In the genomic region with DNA sequence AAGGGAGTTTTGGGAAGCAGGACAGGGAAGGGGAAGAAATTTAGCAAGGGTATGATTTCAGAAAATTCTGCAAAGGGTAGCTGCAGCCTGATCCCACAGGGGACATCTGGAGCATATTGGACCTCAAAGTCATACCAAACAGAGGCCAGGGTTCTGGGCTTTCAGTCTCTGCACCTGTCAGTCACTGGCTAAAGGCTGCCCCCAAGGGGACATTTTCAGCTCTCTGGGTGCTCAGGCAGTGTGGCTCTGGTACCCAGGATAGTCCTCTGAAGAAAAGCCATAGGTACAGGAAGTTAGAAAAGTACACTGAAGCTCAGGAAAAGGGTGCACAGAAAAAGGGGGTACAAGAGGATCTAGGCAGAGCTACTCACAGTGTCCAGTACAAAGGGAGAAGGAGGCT, we compare ENCODE assay signal across 26 cellular contexts.
"Had no signal": no experiment of that assay in that cellular context is flagged by ENCODE, and none has a peak within 500 bp of the region (broad histone marks: within the 10 kb centered on the region; RNA-seq: fewer than 3 reads in every experiment).

No MANE protein-coding gene starts in this region.

- H3K9me3 ChIP-seq: Peyer's patch, SJCRH30, SK-N-SH had no signal

- H3K9me3 Mint-ChIP-seq: activated CD4-positive, alpha-beta memory T cell treated with anti-CD3 and anti-CD28 coated beads, Interleukin-2, amount 10 ng/mL, durations not matched to agents 7 days and 5 days; activated naive CD4-positive, alpha-beta T cell treated with anti-CD3 and anti-CD28 coated beads, Interleukin-2, amount 10 ng/mL, durations not matched to agents 7 days and 5 days; activated T-helper 17 cell treated with anti-CD3 and anti-CD28 coated beads, Interleukin-2, amount 50 U/mL, for 72 hours had no signal

- ATAC-seq: activated CD4-positive, alpha-beta T cell treated with anti-CD3 and anti-CD28 coated beads for 36 hours; activated T-helper 17 cell treated with anti-CD3 and anti-CD28 coated beads, Interleukin-2, amount 50 U/mL, for 72 hours had no signal

- H3K4me3 ChIP-seq: cardiac muscle cell, Peyer's patch, SJCRH30 had no signal

- DNase-seq: activated CD4-positive, alpha-beta memory T cell treated with anti-CD3 and anti-CD28 coated beads, Interleukin-2, amount 10 ng/mL, durations not matched to agents 7 days and 5 days; activated CD4-positive, alpha-beta T cell treated with anti-CD3 and anti-CD28 coated beads for 36 hours; activated CD4-positive, alpha-beta T cell treated with anti-CD3 and anti-CD28 coated beads, Interleukin-2, amount 50 U/mL, for 1 hour; activated gamma-delta T cell treated with Interleukin-2 at 50 U/mL for 16 hours; activated naive CD4-positive, alpha-beta T cell treated with anti-CD3 and anti-CD28 coated beads, Interleukin-2, amount 10 ng/mL, durations not matched to agents 7 days and 5 days; activated naive CD8-positive, alpha-beta T cell treated with anti-CD3 and anti-CD28 coated beads for 36 hours; activated T-cell treated with anti-CD3 and anti-CD28 coated beads for 4 hours; activated T-cell treated with anti-CD3 and anti-CD28 coated beads, Interleukin-2, amount 50 U/mL, for 48 hours; brain microvascular endothelial cell; NCI-H1092; NCI-H1417; NCI-H1694; NCI-H2029 treated with DMSO at 0.1 percent for 48 hours; NCI-H345; NCI-H510A; NCI-H526 treated with DMSO at 0.1 percent for 48 hours; NCI-H82; Peyer's patch; Right ventricle myocardium superior; SJCRH30; SK-N-SH; T-helper 1 cell had no signal

- H3K9ac ChIP-seq: SK-N-SH had no signal

- H3K36me3 ChIP-seq: brain microvascular endothelial cell, cardiac muscle cell, Peyer's patch, SJCRH30 had no signal

- H3K27me3 ChIP-seq: brain microvascular endothelial cell, cardiac muscle cell, Peyer's patch, SJCRH30 had no signal

- H3K27ac ChIP-seq: brain microvascular endothelial cell, cardiac muscle cell, Peyer's patch, RWPE1, SJCRH30, VCaP had no signal

- H3K4me1 ChIP-seq: Peyer's patch, SJCRH30 had no signal

- H3K4me1 Mint-ChIP-seq: activated CD4-positive, alpha-beta memory T cell treated with anti-CD3 and anti-CD28 coated beads, Interleukin-2, amount 10 ng/mL, durations not matched to agents 7 days and 5 days; activated CD4-positive, alpha-beta T cell treated with anti-CD3 and anti-CD28 coated beads for 36 hours; activated naive CD4-positive, alpha-beta T cell treated with anti-CD3 and anti-CD28 coated beads, Interleukin-2, amount 10 ng/mL, durations not matched to agents 7 days and 5 days; activated naive CD8-positive, alpha-beta T cell treated with anti-CD3 and anti-CD28 coated beads for 36 hours; activated T-helper 17 cell treated with anti-CD3 and anti-CD28 coated beads, Interleukin-2, amount 50 U/mL, for 72 hours had no signal

- H3K36me3 Mint-ChIP-seq: activated naive CD4-positive, alpha-beta T cell treated with anti-CD3 and anti-CD28 coated beads, Interleukin-2, amount 10 ng/mL, durations not matched to agents 7 days and 5 days; activated naive CD8-positive, alpha-beta T cell treated with anti-CD3 and anti-CD28 coated beads for 36 hours had no signal

- H3K4me3 Mint-ChIP-seq: activated CD4-positive, alpha-beta memory T cell treated with anti-CD3 and anti-CD28 coated beads, Interleukin-2, amount 10 ng/mL, durations not matched to agents 7 days and 5 days; activated CD4-positive, alpha-beta T cell treated with anti-CD3 and anti-CD28 coated beads for 36 hours; activated naive CD4-positive, alpha-beta T cell treated with anti-CD3 and anti-CD28 coated beads, Interleukin-2, amount 10 ng/mL, durations not matched to agents 7 days and 5 days; activated naive CD8-positive, alpha-beta T cell treated with anti-CD3 and anti-CD28 coated beads for 36 hours; activated T-helper 17 cell treated with anti-CD3 and anti-CD28 coated beads, Interleukin-2, amount 50 U/mL, for 72 hours had no signal

- H3K4me2 ChIP-seq: SK-N-SH had no signal

- H3K27ac Mint-ChIP-seq: activated CD4-positive, alpha-beta memory T cell treated with anti-CD3 and anti-CD28 coated beads, Interleukin-2, amount 10 ng/mL, durations not matched to agents 7 days and 5 days; activated CD4-positive, alpha-beta T cell treated with anti-CD3 and anti-CD28 coated beads for 36 hours; activated naive CD4-positive, alpha-beta T cell treated with anti-CD3 and anti-CD28 coated beads, Interleukin-2, amount 10 ng/mL, durations not matched to agents 7 days and 5 days; activated naive CD8-positive, alpha-beta T cell treated with anti-CD3 and anti-CD28 coated beads for 36 hours; activated T-helper 17 cell treated with anti-CD3 and anti-CD28 coated beads, Interleukin-2, amount 50 U/mL, for 72 hours had no signal

- H3K9me2 ChIP-seq: SK-N-SH had no signal
